Comparison of ENCODE assay signal across 16 cellular contexts in genomic region chr14:50675597-50675996, GRCh38. TPM values are rescaled to one million over a fixed set of nuclear protein-coding genes. Genes with fewer than 3 reads are reported as not detected.
DNase-seq lines count a peak whose midpoint lies in the region; ATAC-seq and TF ChIP-seq lines count a peak whose summit lies in the region.
"Had no signal": no experiment of that assay in that cellular context is flagged by ENCODE, and none has a peak within 500 bp of the region (broad histone marks: within the 10 kb centered on the region; RNA-seq: fewer than 3 reads in every experiment).

No MANE protein-coding gene starts in this region.

- no peak for ATAC-seq in activated B cell treated with CpG ODN at 0.5 μM for 24 hours (ENCODE audit: low read depth)
- ATAC-seq in right lobe of liver, result no peak
- ATAC-seq in HG03095 (IDR thresholded peaks at IDR 0.05; ENCODE audit: unreplicated experiment), result no peak
- ATAC-seq: T-helper 17 cell had no signal

- H3K27me3 Mint-ChIP-seq in Caco-2 (ENCODE audit: insufficient read depth, unreplicated experiment) (no peaks in the 10 kb centered on the region), activated B cell treated with CpG ODN at 0.5 μM for 24 hours (no peaks in the 10 kb centered on the region)
- H3K27me3 Mint-ChIP-seq: T-helper 17 cell had no signal

- peak overlapping the region; percentile 10 for H3K4me3 Mint-ChIP-seq in Caco-2 (ENCODE audit: unreplicated experiment)
- no peak overlapping the region for H3K4me3 Mint-ChIP-seq in activated B cell treated with CpG ODN at 0.5 μM for 24 hours
- H3K4me3 Mint-ChIP-seq: nephron, T-helper 17 cell had no signal

- BruUV-seq in Caco-2 (replicated peaks; lab: Mats Ljungman, UMichigan), result no TSS peak

- TF ChIP-seq CTCF in Caco-2 (IDR thresholded peaks at IDR 0.05; ENCODE audit: insufficient read depth in 1 of 2, low read depth in 1 of 2, low read length in 1 of 2, severe bottlenecking in 1 of 2, unreplicated experiment in 1 of 2) (no peak), activated B cell treated with CpG ODN at 0.5 μM for 24 hours (IDR thresholded peaks at IDR 0.05) (no peak), right lobe of liver (IDR thresholded peaks at IDR 0.05) (no peak)

- H3K9me3 Mint-ChIP-seq in Caco-2 (ENCODE audit: unreplicated experiment), result no peaks in the 10 kb centered on the region
- no peaks in the 10 kb centered on the region for H3K9me3 Mint-ChIP-seq in activated B cell treated with CpG ODN at 0.5 μM for 24 hours

- H3K4me3 ChIP-seq in Caco-2 (ENCODE audit: low read depth, low read length), result no peak overlapping the region
- H3K4me3 ChIP-seq in mesodermal cell (ENCODE audit: extremely low read depth, insufficient read depth, low read length, poor library complexity, severe bottlenecking), result no peak overlapping the region
- H3K4me3 ChIP-seq in right lobe of liver, result no peak overlapping the region
- H3K4me3 ChIP-seq: thoracic aorta had no signal

- intact Hi-C loops in Caco-2 (cut with micrococcal nuclease; ENCODE audit: unreplicated experiment), result no loop called here
- intact Hi-C loops in activated B cell treated with CpG ODN at 0.5 μM for 24 hours (cut with micrococcal nuclease), result no loop called here
- intact Hi-C loops in right lobe of liver (cut with DNase I), result no loop called here

- DNase-seq in Caco-2, result peak; percentile 33 to 41
- DNase-seq in HT1080 (ENCODE audit: low read depth), result peak; percentile 49
- DNase-seq in activated B cell treated with CpG ODN at 0.5 μM for 24 hours, result no peak
- DNase-seq in NCI-H2029 (lab: John Stamatoyannopoulos, UW), result no peak
- DNase-seq in right lobe of liver, result no peak
- no peak for DNase-seq in activated T-cell treated with anti-CD3 and anti-CD28 coated beads for 4 hours
- DNase-seq: activated naive CD4-positive, alpha-beta T cell treated with anti-CD3 and anti-CD28 coated beads, Interleukin-2, amount 50 U/mL, for 16 hours; H7; NCI-H1436 treated with DMSO at 0.1 percent for 48 hours; NCI-H524; T-helper 17 cell had no signal

- no peak overlapping the region for H3K27ac Mint-ChIP-seq in Caco-2 (ENCODE audit: unreplicated experiment)
- H3K27ac Mint-ChIP-seq in activated B cell treated with CpG ODN at 0.5 μM for 24 hours, result peak overlapping the region; percentile 3

- H3K4me1 ChIP-seq in Caco-2 (peaks cover 60% of the 10 kb centered on the region), mesodermal cell (ENCODE audit: control insufficient read depth, insufficient read depth, low read length, poor library complexity, severe bottlenecking) (peaks cover 28% of the 10 kb centered on the region), right lobe of liver (no peaks in the 10 kb centered on the region)

- H3K27ac ChIP-seq in mesodermal cell (ENCODE audit: low read depth, low read length, severe bottlenecking), result peak overlapping the region; percentile 37
- no peak overlapping the region for H3K27ac ChIP-seq in right lobe of liver
- H3K27ac ChIP-seq: KMS-11, thoracic aorta had no signal

- POLR2A ChIA-PET in Caco-2 (lab: Charles Lee), result no interaction called here
- POLR2A ChIA-PET in activated B cell treated with CpG ODN at 0.5 μM for 24 hours (lab: Charles Lee), result no interaction called here

- H3K9me3 ChIP-seq in Caco-2 (no peaks in the 10 kb centered on the region), mesodermal cell (ENCODE audit: control insufficient read depth, low read length) (no peaks in the 10 kb centered on the region), right lobe of liver (no peaks in the 10 kb centered on the region)
- H3K9me3 ChIP-seq: thoracic aorta had no signal

- no peaks in the 10 kb centered on the region for H3K36me3 Mint-ChIP-seq in Caco-2 (ENCODE audit: insufficient read depth, unreplicated experiment)
- H3K36me3 Mint-ChIP-seq in activated B cell treated with CpG ODN at 0.5 μM for 24 hours (ENCODE audit: low read depth), result no peaks in the 10 kb centered on the region

- TF ChIP-seq POLR2A in right lobe of liver (IDR thresholded peaks at IDR 0.05), result no peak

- H3K4me1 Mint-ChIP-seq in Caco-2 (ENCODE audit: low read depth, unreplicated experiment) (peaks cover 47% of the 10 kb centered on the region), activated B cell treated with CpG ODN at 0.5 μM for 24 hours (peaks cover 42% of the 10 kb centered on the region)
- H3K4me1 Mint-ChIP-seq: nephron had no signal

- CTCF ChIA-PET in Caco-2 (lab: Charles Lee), result interaction anchor here (0.7 to 0.9 kb wide), 2 partner anchors 13 to 39 kb away, joined by 3 to 5 read pairs; no protein-coding TSS in a partner anchor
- CTCF ChIA-PET in activated B cell treated with CpG ODN at 0.5 μM for 24 hours (lab: Charles Lee), result interaction anchor here (1.5 kb wide), 1 partner anchor 39 kb away, joined by 5 read pairs; no protein-coding TSS in a partner anchor

- 40 to 89% methylated on average over 1 of the region's 2 CpGs for WGBS in mesodermal cell (ENCODE audit: insufficient coverage in 2 of 2), 2 experiments
- 83% methylated on average over 2 of the region's 2 CpGs for WGBS in right lobe of liver (ENCODE audit: insufficient coverage, low coverage, low lambda C conversion rate, missing lambda C conversion rate)

- H3K27me3 ChIP-seq in Caco-2 (replicated peaks; ENCODE audit: control insufficient read depth, insufficient read depth, low read length) (no peaks in the 10 kb centered on the region), right lobe of liver (no peaks in the 10 kb centered on the region)

- H3K36me3 ChIP-seq in Caco-2 (ENCODE audit: control insufficient read depth, insufficient read depth, low read length) (no peaks in the 10 kb centered on the region), mesodermal cell (ENCODE audit: control insufficient read depth, insufficient read depth, low read length) (no peaks in the 10 kb centered on the region), right lobe of liver (no peaks in the 10 kb centered on the region)
- H3K36me3 ChIP-seq: thoracic aorta had no signal

RNA-seq across cellular contexts. Expression of gene SAV1, which starts 7.5 kb away (rescaled TPM):
- 28.0 and 28.3 TPM in 2 replicates for total RNA-seq in Caco-2 (2022)
- total RNA-seq in HT1080 (2014; rRNA removed; shearing (Covaris generic)), result 18.9 and 22.0 TPM in 2 replicates
- polyA plus RNA-seq in HT1080 (2015; cell fraction: cytosol; rRNA removed), result 30.6 and 35.6 TPM in 2 replicates
- 14.0 and 17.5 TPM in 2 replicates for polyA plus RNA-seq in HT1080 (2015; cell fraction: nucleus; rRNA removed)
- total RNA-seq in activated B cell treated with CpG ODN at 0.5 μM for 24 hours, result 31.0 and 33.3 TPM in 2 replicates
- 34.4 TPM for polyA plus RNA-seq in mesodermal cell (2013, experiment 1 of 2)
- polyA plus RNA-seq in mesodermal cell (2013, experiment 2 of 2), result 34.6 TPM
- 10 to 100 TPM in 3 of 6 experiments, 1 to 10 TPM in 3; 7.8 to 13.8 (median 10.0) TPM for total RNA-seq in right lobe of liver

Comparison
In these comparisons a context has a peak if more than half of its experiments do, and no peak if none do; other contexts are left out.
1. DNase-seq: peak in Caco-2 (2 of 2) and HT1080 (single experiment); none in activated B cell treated with CpG ODN at 0.5 μM for 24 hours (single experiment), NCI-H2029 (single experiment), right lobe of liver (0 of 3) and activated T-cell treated with anti-CD3 and anti-CD28 coated beads for 4 hours (single experiment).